Comparison of ENCODE assay signal across 8 cellular contexts in genomic region chr1:16896316-16897065, GRCh38. TPM values are rescaled to one million over a fixed set of nuclear protein-coding genes. Genes with fewer than 3 reads are reported as not detected.
DNase-seq lines count a peak whose midpoint lies in the region; ATAC-seq, FAIRE-seq and TF ChIP-seq lines count a peak whose summit lies in the region.
"Not testable (repeated sequence)": the region's sequence is repeated elsewhere in the genome, so short reads cannot be mapped to it uniquely, and the experiment has no call there.

No MANE protein-coding gene starts in this region.

- not testable (repeated sequence) for FAIRE-seq in A549 (lab: Jason Lieb, UNC)

- H3K4me3 Mint-ChIP-seq in activated CD4-positive, alpha-beta memory T cell treated with anti-CD3 and anti-CD28 coated beads, Interleukin-2, amount 10 ng/mL, durations not matched to agents 7 days and 5 days: peak overlapping the region; percentile 62

- intact Hi-C loops in PC-3 (cut with micrococcal nuclease): not testable (repeated sequence)

- POLR2A ChIA-PET in A549 (lab: Yijun Ruan, JAX): interaction anchor here (0.6 to 1.7 kb wide), 3 partner anchors 9 to 383 kb away, joined by 4 to 10 read pairs (median 4); partner anchors contain the start of gene RNU1-1
- POLR2A ChIA-PET in PC-3 (lab: Charles Lee; ENCODE audit: unreplicated experiment): interaction anchor here (0.6 to 0.7 kb wide), 4 partner anchors 259 to 534 kb away, joined by 3 to 5 read pairs (median 3); no protein-coding TSS in a partner anchor
- POLR2A ChIA-PET in activated CD4-positive, alpha-beta memory T cell treated with anti-CD3 and anti-CD28 coated beads, Interleukin-2, amount 10 ng/mL, durations not matched to agents 7 days and 5 days (lab: Charles Lee): interaction anchor here (0.6 to 2.6 kb wide), 5 partner anchors 9 to 383 kb away, joined by 3 to 63 read pairs (median 3); no protein-coding TSS in a partner anchor

- H3K9ac ChIP-seq in Karpas-422 (ENCODE audit: low read length): peak overlapping the region; percentile 67
- not testable (repeated sequence) for H3K9ac ChIP-seq in PC-3 (ENCODE audit: low read length)

- H3K27ac ChIP-seq in A549: peak overlapping the region; percentile 63 to 89
- H3K27ac ChIP-seq in Karpas-422 (ENCODE audit: low read length): peak overlapping the region; percentile 80
- H3K27ac ChIP-seq in PC-3 (ENCODE audit: low read length): peak overlapping the region; percentile 61
- H3K27ac ChIP-seq in cingulate gyrus (ENCODE audit: low read depth, low read length): peak overlapping the region; percentile 69

- H2AFZ ChIP-seq in Karpas-422 (ENCODE audit: low read length): peak overlapping the region; percentile 45; the same call in 1 of the 2 replicates
- H2AFZ ChIP-seq in PC-3 (ENCODE audit: low read length): not testable (repeated sequence)

- H3K36me3 Mint-ChIP-seq in activated CD4-positive, alpha-beta memory T cell treated with anti-CD3 and anti-CD28 coated beads, Interleukin-2, amount 10 ng/mL, durations not matched to agents 7 days and 5 days (ENCODE audit: low read depth): not testable (repeated sequence)

- not testable (repeated sequence) for TF ChIP-seq EP300 in A549 (IDR thresholded peaks at IDR 0.05)

- peaks cover 33% of the 10 kb centered on the region for H3K4me1 Mint-ChIP-seq in activated CD4-positive, alpha-beta memory T cell treated with anti-CD3 and anti-CD28 coated beads, Interleukin-2, amount 10 ng/mL, durations not matched to agents 7 days and 5 days

- not testable (repeated sequence) for TF ChIP-seq RAD21 in A549 (conservative IDR thresholded peaks at IDR 0.05 in 1 of 2, IDR thresholded peaks at IDR 0.05 in 1 of 2)

- 4% methylated on average over 16 of the region's 24 CpGs for WGBS in A549 (ENCODE audit: missing lambda C conversion rate)

- not testable (repeated sequence) for H3K36me3 ChIP-seq in Karpas-422 (ENCODE audit: insufficient read depth, low read length); PC-3 (ENCODE audit: low read depth, low read length)

- H3K9me3 ChIP-seq in A549; Karpas-422 (ENCODE audit: low read length); PC-3 (ENCODE audit: low read length): not testable (repeated sequence)

- not testable (repeated sequence) for H3K9me2 ChIP-seq in Karpas-422 (replicated peaks; ENCODE audit: insufficient read depth, low read length); PC-3 (replicated peaks; ENCODE audit: low read length)

- not testable (repeated sequence) for H3K9me3 Mint-ChIP-seq in activated CD4-positive, alpha-beta memory T cell treated with anti-CD3 and anti-CD28 coated beads, Interleukin-2, amount 10 ng/mL, durations not matched to agents 7 days and 5 days

- H3K4me2 ChIP-seq in A549 (peak overlapping the region; percentile 91), Karpas-422 (ENCODE audit: low read depth, low read length, poor library complexity, severe bottlenecking) (peak overlapping the region; percentile 69), PC-3 (ENCODE audit: low read length) (peak overlapping the region; percentile 80)

- not testable (repeated sequence) for H3K79me2 ChIP-seq in Karpas-422 (ENCODE audit: low read length); PC-3 (ENCODE audit: low read length)

- not testable (repeated sequence) for H3K27me3 ChIP-seq in Karpas-422 (ENCODE audit: low read length); PC-3 (ENCODE audit: low read length)

- CTCF ChIA-PET in A549 (lab: Yijun Ruan, JAX): not testable (repeated sequence)
- CTCF ChIA-PET in PC-3 (lab: Charles Lee): interaction anchor here (0.6 kb wide), 1 partner anchor 64 kb away, joined by 4 read pairs; no protein-coding TSS in a partner anchor
- CTCF ChIA-PET in activated CD4-positive, alpha-beta memory T cell treated with anti-CD3 and anti-CD28 coated beads, Interleukin-2, amount 10 ng/mL, durations not matched to agents 7 days and 5 days (lab: Charles Lee): interaction anchor here (0.7 kb wide), 1 partner anchor 9 kb away, joined by 3 read pairs; no protein-coding TSS in a partner anchor

- H3K4me3 ChIP-seq in A549 (peak overlapping the region; percentile 39), Karpas-422 (ENCODE audit: low read length) (peak overlapping the region; percentile 57), PC-3 (ENCODE audit: low read length) (peak overlapping the region; percentile 46; the same call in 1 of the 2 replicates)

- peak overlapping the region; percentile 95 for H3K27ac Mint-ChIP-seq in activated CD4-positive, alpha-beta memory T cell treated with anti-CD3 and anti-CD28 coated beads, Interleukin-2, amount 10 ng/mL, durations not matched to agents 7 days and 5 days

- not testable (repeated sequence) for H4K20me1 ChIP-seq in Karpas-422 (ENCODE audit: insufficient read depth, low read depth, low read length); PC-3 (ENCODE audit: low read length)

- peak; percentile 77 for TF ChIP-seq POLR2A in A549 (IDR thresholded peaks at IDR 0.05; ENCODE audit: low read length)

- not testable (repeated sequence) for TF ChIP-seq CTCF in A549 (IDR thresholded peaks at IDR 0.05); PC-3 (conservative IDR thresholded peaks at IDR 0.05; ENCODE audit: low read depth, low read length)

- not testable (repeated sequence) for BruUV-seq in PC-3 (replicated peaks; lab: Mats Ljungman, UMichigan)

- ATAC-seq in A549 (peak; percentile 15 to 86; a peak in 4 of 6 replicates), GM18520 (IDR thresholded peaks at IDR 0.05; ENCODE audit: unreplicated experiment) (peak; percentile 19), PC-3 (peak; percentile 25)

- peaks cover 19% of the 10 kb centered on the region for H3K27me3 Mint-ChIP-seq in activated CD4-positive, alpha-beta memory T cell treated with anti-CD3 and anti-CD28 coated beads, Interleukin-2, amount 10 ng/mL, durations not matched to agents 7 days and 5 days

- DNase-seq in A549 (ENCODE audit: low read depth in 1 of 2, low spot score in 1 of 2) (peak; percentile 28 to 81), Karpas-422 (peak; percentile 89), PC-3 (peak; percentile 90), left kidney (ENCODE audit: low read depth, low spot score) (peak; percentile 68)
- DNase-seq in activated CD4-positive, alpha-beta memory T cell treated with anti-CD3 and anti-CD28 coated beads, Interleukin-2, amount 10 ng/mL, durations not matched to agents 7 days and 5 days: peak; percentile 74
- peak; percentile 70 for DNase-seq in stimulated activated CD4-positive, alpha-beta T cell treated with anti-CD3 and anti-CD28 coated beads, Interleukin-12 subunit alpha, Interleukin-12 subunit beta, amount 100 ng/mL, for 4 hours

- H3F3A ChIP-seq in PC-3 (ENCODE audit: low read length, unreplicated experiment): not testable (repeated sequence)

- H3K4me1 ChIP-seq in A549: peaks cover 12% of the 10 kb centered on the region
- peaks cover 35% of the 10 kb centered on the region for H3K4me1 ChIP-seq in Karpas-422 (ENCODE audit: low read length)
- H3K4me1 ChIP-seq in PC-3 (ENCODE audit: insufficient read depth, low read length): not testable (repeated sequence)

TF ChIP-seq in A549, 52 proteins besides CTCF, POLR2A, EP300 and RAD21 (continues in another document):
- TF ChIP-seq RARB (CRISPR knock-in tag; IDR thresholded peaks at IDR 0.05) (peak; percentile 92), HOXA7 (CRISPR knock-in tag; IDR thresholded peaks at IDR 0.05) (peak; percentile 98), TP53 (CRISPR knock-in tag; IDR thresholded peaks at IDR 0.05) (peak; percentile 98), EHF (CRISPR knock-in tag; IDR thresholded peaks at IDR 0.05) (0 out of 2 replicates have a peak, but pooled peaks have one; percentile 38), E2F6 (IDR thresholded peaks at IDR 0.05; ENCODE audit: borderline replicate concordance, low read depth) (peak; percentile 25; the same call in 1 of the 2 replicates), ATOH8 (CRISPR knock-in tag; IDR thresholded peaks at IDR 0.05; ENCODE audit: low read depth) (peak; percentile 88; the same call in 1 of the 2 replicates), GATA3 (IDR thresholded peaks at IDR 0.05; ENCODE audit: borderline replicate concordance) (peak; percentile 10; the same call in 1 of the 2 replicates), FOSB (CRISPR knock-in tag; IDR thresholded peaks at IDR 0.05) (peak; percentile 99)

RNA-seq across cellular contexts. Expression of gene RNU1-2, which starts 0.7 kb away (rescaled TPM):
- 56.2 TPM in 1 of 2 replicates, not detected in the other for polyA plus RNA-seq in A549 (2011; rRNA removed)
- not detected in 2 replicates for polyA plus RNA-seq in A549 (2012; cell fraction: cytosol; rRNA removed)
- polyA plus RNA-seq in A549 (2012; cell fraction: nucleus; rRNA removed): not detected in 2 replicates
- 6.5 to 8.5 TPM (median 6.6 TPM) in 3 replicates for polyA plus RNA-seq in A549 (2017; fragmentation: RNase III; extraction: RNeasy Plus Mini Kit Qiagen cat#74134 plus additional on column Dnase treatment)
- polyA minus RNA-seq in A549 (2011; rRNA and poly(A)+ RNA removed): 38,453 and 40,699 TPM in 2 replicates
- under 0.01 TPM in 2 replicates for total RNA-seq in Karpas-422 (2014; rRNA removed; shearing (Covaris generic); ENCODE audit: low replicate concordance)
- under 0.01 TPM in 2 replicates for total RNA-seq in PC-3 (2014; rRNA removed)
- total RNA-seq in activated CD4-positive, alpha-beta memory T cell treated with anti-CD3 and anti-CD28 coated beads, Interleukin-2, amount 10 ng/mL, durations not matched to agents 7 days and 5 days: 1,000 to 10,000 TPM; 1,570 to 1,691 TPM

RNA-seq across cellular contexts. Expression of gene CROCC, which starts 25.2 kb away (rescaled TPM):
- polyA plus RNA-seq in A549 (2011; rRNA removed) (4.4 TPM in 2 replicates), A549 (2017; fragmentation: RNase III; extraction: RNeasy Plus Mini Kit Qiagen cat#74134 plus additional on column Dnase treatment) (6.8 to 11.8 TPM (median 10.6 TPM) in 3 replicates)
- 13.2 TPM in 2 replicates for polyA plus RNA-seq in A549 (2012; cell fraction: cytosol; rRNA removed)
- 55.2 and 67.4 TPM in 2 replicates for polyA plus RNA-seq in A549 (2012; cell fraction: nucleus; rRNA removed)
- 4.7 and 7.1 TPM in 2 replicates for polyA minus RNA-seq in A549 (2011; rRNA and poly(A)+ RNA removed)
- 12.1 and 29.1 TPM in 2 replicates for total RNA-seq in Karpas-422 (2014; rRNA removed; shearing (Covaris generic); ENCODE audit: low replicate concordance)
- 24.6 and 51.6 TPM in 2 replicates for total RNA-seq in PC-3 (2014; rRNA removed)
- 10 to 100 TPM; 18.3 to 18.8 TPM for total RNA-seq in activated CD4-positive, alpha-beta memory T cell treated with anti-CD3 and anti-CD28 coated beads, Interleukin-2, amount 10 ng/mL, durations not matched to agents 7 days and 5 days

Comparison
In these comparisons a context has a peak if more than half of its experiments do, and no peak if none do; other contexts are left out.
1. Peak in every context shown above with its lines: DNase-seq, ATAC-seq, H3K4me3 ChIP-seq and H3K27ac ChIP-seq.
2. RNA of gene RNU1-2, which starts 0.7 kb away (total RNA-seq): 1,570 to 1,691 TPM in activated CD4-positive, alpha-beta memory T cell treated with anti-CD3 and anti-CD28 coated beads, Interleukin-2, amount 10 ng/mL, durations not matched to agents 7 days and 5 days; under 0.01 TPM in Karpas-422 and under 0.01 TPM in PC-3; every median in the first group is over 1,000 times any median in the second.